8 cellular contexts compared by ENCODE assay signal in genomic region chr1:112396668-112397025, GRCh38. TPM values are rescaled to one million over a fixed set of nuclear protein-coding genes. Genes with fewer than 3 reads are reported as not detected.
DNase-seq lines count a peak whose midpoint lies in the region; ATAC-seq and TF ChIP-seq lines count a peak whose summit lies in the region.

No MANE protein-coding gene starts in this region.

- H3K4me3 Mint-ChIP-seq in CD14-positive monocyte (peak overlapping the region; percentile 92 to 96), brain (peak overlapping the region; percentile 97 to 100 (median 100))

- H3K36me3 ChIP-seq in HUES64 (ENCODE audit: insufficient read depth, low read length) (no peaks in the 10 kb centered on the region), lung (ENCODE audit: control insufficient read depth in 2 of 2, insufficient read depth in 2 of 2, low read length in 2 of 2) (no peaks in the 10 kb centered on the region), vagina (no peaks in the 10 kb centered on the region)

- H3K4me1 ChIP-seq in HUES64 (ENCODE audit: insufficient read depth, low read length) (peaks cover 42% of the 10 kb centered on the region), lung (ENCODE audit: control insufficient read depth in 2 of 2, insufficient read depth in 2 of 2, low read length in 2 of 2) (peaks cover 7 to 8% of the 10 kb centered on the region in 2 donors), vagina (peaks cover 87% of the 10 kb centered on the region)

- no peak for DNase-seq in CD14-positive monocyte (ENCODE audit: low spot score)
- no peak for DNase-seq in lung (ENCODE audit: low spot score)
- DNase-seq in vagina (ENCODE audit: extremely low spot score in 2 of 2) = no peak
- no peak for DNase-seq in SKM-1 (lab: John Stamatoyannopoulos, UW; ENCODE audit: unreplicated experiment)

- H3K4me3 ChIP-seq in HUES64 (ENCODE audit: low read length) (peak overlapping the region; percentile 97), lung (peak overlapping the region; percentile 81), vagina (peak overlapping the region; percentile 87 to 95)

- TF ChIP-seq CTCF in CD14-positive monocyte (IDR thresholded peaks at IDR 0.05) = no peak
- no peak for TF ChIP-seq CTCF in brain (conservative IDR thresholded peaks at IDR 0.05)
- TF ChIP-seq CTCF in lung (IDR thresholded peaks at IDR 0.05; ENCODE audit: control extremely low read depth, extremely low read depth) = no peak
- no peak for TF ChIP-seq CTCF in vagina (IDR thresholded peaks at IDR 0.05)

- H3K27ac Mint-ChIP-seq in CD14-positive monocyte = peak overlapping the region in 5 of 7 donors; percentile 50 to 89 (median 82)
- peak overlapping the region; percentile 96 to 99 (median 98) for H3K27ac Mint-ChIP-seq in brain

- H3K4me1 Mint-ChIP-seq in CD14-positive monocyte (peaks cover 38% of the 10 kb centered on the region), brain (peaks cover 78% of the 10 kb centered on the region)

- H3K9me3 Mint-ChIP-seq in CD14-positive monocyte (peaks cover 0 to 1% (median 0%) of the 10 kb centered on the region in 7 donors), brain (no peaks in the 10 kb centered on the region)

- intact Hi-C loops in CD14-positive monocyte (cut with micrococcal nuclease) = no loop called here
- intact Hi-C loops in vagina (cut with DNase I) = loop anchor here (5.0 kb wide), 2 partner anchors 66 to 321 kb away; partner anchors contain the start of gene PPM1J

- H3K36me3 Mint-ChIP-seq in CD14-positive monocyte (no peaks in the 10 kb centered on the region), brain (peaks cover 15% of the 10 kb centered on the region)

- ATAC-seq in lung (ENCODE audit: insufficient read depth, low FRiP score) (no peak), HG03354 (IDR thresholded peaks at IDR 0.05; ENCODE audit: poor library complexity, severe bottlenecking, unreplicated experiment) (no peak), GM18519 (IDR thresholded peaks at IDR 0.05; ENCODE audit: low FRiP score, unreplicated experiment) (no peak)

- H3K9ac ChIP-seq in HUES64 (ENCODE audit: low read depth, low read length) = peak overlapping the region; percentile 82

- H3K27ac ChIP-seq in HUES64 (ENCODE audit: low read depth, low read length) (peak overlapping the region; percentile 73), lung (ENCODE audit: low read depth in 1 of 2, low read length in 1 of 2) (peak overlapping the region; percentile 62 to 69), vagina (peak overlapping the region; percentile 96)

- no peak for TF ChIP-seq POLR2A in vagina (IDR thresholded peaks at IDR 0.05)

- H3K9me3 ChIP-seq in HUES64 (ENCODE audit: insufficient read depth, low read depth, low read length) = no peaks in the 10 kb centered on the region
- H3K9me3 ChIP-seq in lung (ENCODE audit: control insufficient read depth in 2 of 2, insufficient read depth in 1 of 2, low read length in 1 of 2) = no peaks in the 10 kb centered on the region
- no peaks in the 10 kb centered on the region for H3K9me3 ChIP-seq in vagina

- H3K27me3 Mint-ChIP-seq in CD14-positive monocyte (ENCODE audit: low read depth in 3 of 3) (peaks cover 0 to 3% (median 0%) of the 10 kb centered on the region in 3 donors), brain (peaks cover 18% of the 10 kb centered on the region)

- 1% methylated on average over 6 of the region's 9 CpGs for WGBS in HUES64
- WGBS in lung, 2 donors = 0 to 1% methylated on average over 9 of the region's 9 CpGs

- no peaks in the 10 kb centered on the region for H3K27me3 ChIP-seq in HUES64 (ENCODE audit: insufficient read depth, low read length)
- H3K27me3 ChIP-seq in lung (ENCODE audit: control insufficient read depth, insufficient read depth) = no peaks in the 10 kb centered on the region
- no peaks in the 10 kb centered on the region for H3K27me3 ChIP-seq in vagina

RNA-seq across cellular contexts. Expression of gene CTTNBP2NL, which starts 0.6 kb away (rescaled TPM):
- polyA plus RNA-seq in CD14-positive monocyte (1 to 10 TPM; 3.0 to 4.9 TPM), brain (ENCODE audit: insufficient read depth, low read depth, low replicate concordance) (17.0 TPM), lung (10 to 100 TPM in 1 of 2 donors, 1 to 10 TPM in 1; 9.0 to 10.1 TPM)
- polyA plus RNA-seq in HUES64 (2013, experiment 1 of 2) = 14.3 TPM
- 17.4 TPM for polyA plus RNA-seq in HUES64 (2013, experiment 2 of 2)
- total RNA-seq in lung (10 to 100 TPM; 23.8 to 38.5 TPM), vagina (24.8 TPM)
